24 cellular contexts compared by ENCODE assay signal in the genomic region with DNA sequence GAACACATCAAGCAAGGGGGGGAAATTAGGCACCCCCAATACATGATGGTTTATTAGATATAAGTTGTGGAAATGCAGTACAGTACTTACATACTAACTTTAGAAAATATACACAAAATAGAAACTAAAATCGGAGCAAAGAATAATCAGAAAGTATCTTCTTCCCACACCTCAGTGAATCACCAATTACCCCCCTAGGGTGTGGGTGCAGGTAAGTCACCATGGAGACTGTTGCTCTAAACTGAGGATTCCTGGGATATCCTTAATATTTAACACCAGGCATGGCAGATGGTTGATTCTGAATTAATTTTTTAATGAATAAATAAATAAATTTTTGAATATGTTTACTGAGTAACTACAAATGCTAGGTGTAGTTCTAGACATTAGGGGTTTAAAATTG.
"Had no signal": no experiment of that assay in that cellular context is flagged by ENCODE, and none has a peak within 500 bp of the region (broad histone marks: within the 10 kb centered on the region; RNA-seq: fewer than 3 reads in every experiment).

No MANE protein-coding gene starts in this region.

- H3K27ac Mint-ChIP-seq: dendritic cell treated with granulocyte-macrophage colony-stimulating factor and Interleukin-4, amounts not matched to agents 40 ng/mL and 50 ng/mL, for 4 days; effector memory CD8-positive, alpha-beta T cell; endodermal cell had no signal

- H3K27me3 ChIP-seq: colonic mucosa, dorsolateral prefrontal cortex, esophagus muscularis mucosa, esophagus squamous epithelium, foreskin keratinocyte, gastrocnemius medialis, gastroesophageal sphincter, heart right ventricle had no signal

- H3K4me3 ChIP-seq: colonic mucosa, coronary artery, dorsolateral prefrontal cortex, esophagus muscularis mucosa, esophagus squamous epithelium, gastrocnemius medialis, gastroesophageal sphincter, heart left ventricle, heart right ventricle had no signal

- H3K36me3 ChIP-seq: colonic mucosa, esophagus muscularis mucosa, esophagus squamous epithelium, gastrocnemius medialis, gastroesophageal sphincter, heart left ventricle, heart right ventricle had no signal

- H3K4me3 Mint-ChIP-seq: dendritic cell treated with granulocyte-macrophage colony-stimulating factor and Interleukin-4, amounts not matched to agents 40 ng/mL and 50 ng/mL, for 4 days; effector memory CD8-positive, alpha-beta T cell; endodermal cell had no signal

- H3K4me1 ChIP-seq: colonic mucosa, esophagus muscularis mucosa, esophagus squamous epithelium, foreskin keratinocyte, gastrocnemius medialis, gastroesophageal sphincter, heart left ventricle, heart right ventricle had no signal

- DNase-seq: colonic mucosa; cortex of kidney; dermis blood vessel endothelial cell; dorsolateral prefrontal cortex; effector CD4-positive, alpha-beta T cell; effector CD8-positive, alpha-beta T cell; effector memory CD4-positive, alpha-beta T cell; effector memory CD8-positive, alpha-beta T cell; endodermal cell; erythroblast; esophagus squamous epithelium; foreskin fibroblast; foreskin keratinocyte; foreskin melanocyte; gastrocnemius medialis; glutamatergic neuron; heart left ventricle; heart right ventricle had no signal

- H3K9me3 ChIP-seq: colonic mucosa, esophagus muscularis mucosa, esophagus squamous epithelium, gastrocnemius medialis, gastroesophageal sphincter, heart left ventricle, heart right ventricle had no signal

- ATAC-seq: effector memory CD8-positive, alpha-beta T cell; esophagus mucosa; foreskin keratinocyte; gastrocnemius medialis; gastroesophageal sphincter; heart left ventricle; heart right ventricle had no signal

- H3K9me3 Mint-ChIP-seq: dendritic cell treated with granulocyte-macrophage colony-stimulating factor and Interleukin-4, amounts not matched to agents 40 ng/mL and 50 ng/mL, for 4 days had no signal

- H3K27me3 Mint-ChIP-seq: dendritic cell treated with granulocyte-macrophage colony-stimulating factor and Interleukin-4, amounts not matched to agents 40 ng/mL and 50 ng/mL, for 4 days; effector memory CD8-positive, alpha-beta T cell had no signal

- H3K27ac ChIP-seq: colonic mucosa, coronary artery, dorsolateral prefrontal cortex, epithelial cell of prostate, esophagus muscularis mucosa, esophagus squamous epithelium, foreskin keratinocyte, gastrocnemius medialis, gastroesophageal sphincter, heart left ventricle, heart right ventricle had no signal
